Comparison of ENCODE assay signal across 8 cellular contexts in genomic region chr10:69092959-69093850, GRCh38. TPM values are rescaled to one million over a fixed set of nuclear protein-coding genes. Genes with fewer than 3 reads are reported as not detected.
DNase-seq lines count a peak whose midpoint lies in the region; ATAC-seq and TF ChIP-seq lines count a peak whose summit lies in the region.

No MANE protein-coding gene starts in this region.

- intact Hi-C loops in OCI-LY7 (cut with micrococcal nuclease; ENCODE audit: unreplicated experiment) (loop anchor here (1.0 to 5.0 kb wide), 3 partner anchors 88 to 129 kb away; partner anchors contain the start of genes HKDC1 and KIFBP), esophagus squamous epithelium (cut with DNase I) (loop anchor here (10.0 kb wide), 1 partner anchor 88 kb away; no protein-coding TSS in a partner anchor)

- H3K9me2 ChIP-seq in OCI-LY7 (ENCODE audit: insufficient read depth, low read length): no peaks in the 10 kb centered on the region

- H3K4me1 ChIP-seq in OCI-LY7 (ENCODE audit: insufficient read depth, low read length, poor library complexity, severe bottlenecking): peaks cover 17% of the 10 kb centered on the region
- peaks cover 0 to 7% (median 0%) of the 10 kb centered on the region in 3 donors for H3K4me1 ChIP-seq in esophagus squamous epithelium

- no peak for TF ChIP-seq POLR2A in esophagus squamous epithelium (IDR thresholded peaks at IDR 0.05)

- H3K27ac ChIP-seq in OCI-LY7 (ENCODE audit: low read depth, low read length, poor library complexity, severe bottlenecking) (no peak overlapping the region), esophagus squamous epithelium (peak overlapping the region in 2 of 4 donors; percentile 16 to 53)

- no peak for TF ChIP-seq EP300 in Ishikawa (IDR thresholded peaks at IDR 0.05; ENCODE audit: borderline replicate concordance)

- H3K4me3 ChIP-seq in GM06990 (replicated peaks; ENCODE audit: low read depth, low read length) (peak overlapping the region; percentile 1; the same call in 1 of the 2 replicates), OCI-LY7 (ENCODE audit: low read depth, low read length, poor library complexity, severe bottlenecking) (no peak overlapping the region), esophagus squamous epithelium (peak overlapping the region in 1 of 4 donors; percentile 9)

- POLR2A ChIA-PET in OCI-LY7 (lab: Charles Lee): interaction anchor here (0.6 to 1.1 kb wide), 4 partner anchors 18 to 138 kb away, joined by 3 to 7 read pairs (median 6); no protein-coding TSS in a partner anchor

- H4K20me1 ChIP-seq in OCI-LY7 (ENCODE audit: insufficient read depth, low read length): no peaks in the 10 kb centered on the region

- no peak overlapping the region for H3K27ac Mint-ChIP-seq in nephron
- peak overlapping the region; percentile 1 for H3K27ac Mint-ChIP-seq in stimulated activated naive CD8-positive, alpha-beta T cell treated with anti-CD3 and anti-CD28 coated beads, Interleukin-15, Interleukin-2, amounts not matched to agents 100 ng/mL and 50 ng/mL, for 24 hours

- TF ChIP-seq RAD21 in Ishikawa (IDR thresholded peaks at IDR 0.05; ENCODE audit: low read depth): peak; percentile 89

- peaks cover 4% of the 10 kb centered on the region; the same call in 1 of the 2 replicates for H3K79me2 ChIP-seq in OCI-LY7 (ENCODE audit: insufficient read depth, low read depth, low read length)

- H3K27me3 Mint-ChIP-seq in nephron (ENCODE audit: low read depth): no peaks in the 10 kb centered on the region
- no peaks in the 10 kb centered on the region for H3K27me3 Mint-ChIP-seq in stimulated activated naive CD8-positive, alpha-beta T cell treated with anti-CD3 and anti-CD28 coated beads, Interleukin-15, Interleukin-2, amounts not matched to agents 100 ng/mL and 50 ng/mL, for 24 hours

- TF ChIP-seq CTCF in GM06990 (IDR thresholded peaks at IDR 0.05; ENCODE audit: insufficient read depth, low read length, poor library complexity, severe bottlenecking) (peak; percentile 61), OCI-LY7 (conservative IDR thresholded peaks at IDR 0.05; ENCODE audit: low read length) (peak; percentile 89), esophagus squamous epithelium (IDR thresholded peaks at IDR 0.05) (peak; percentile 53 to 88 (median 81)), nephron (IDR thresholded peaks at IDR 0.05; ENCODE audit: unreplicated experiment in 3 of 3) (peak; percentile 67 to 77 (median 69))

- no peaks in the 10 kb centered on the region for H3K9me3 Mint-ChIP-seq in nephron
- H3K9me3 Mint-ChIP-seq in stimulated activated naive CD8-positive, alpha-beta T cell treated with anti-CD3 and anti-CD28 coated beads, Interleukin-15, Interleukin-2, amounts not matched to agents 100 ng/mL and 50 ng/mL, for 24 hours: no peaks in the 10 kb centered on the region

- no peaks in the 10 kb centered on the region for H3K9me3 ChIP-seq in OCI-LY7 (ENCODE audit: low read length)
- H3K9me3 ChIP-seq in esophagus squamous epithelium: no peaks in the 10 kb centered on the region

- H3K4me1 Mint-ChIP-seq in nephron: no peaks in the 10 kb centered on the region
- H3K4me1 Mint-ChIP-seq in stimulated activated naive CD8-positive, alpha-beta T cell treated with anti-CD3 and anti-CD28 coated beads, Interleukin-15, Interleukin-2, amounts not matched to agents 100 ng/mL and 50 ng/mL, for 24 hours (ENCODE audit: low read depth): peaks cover 81% of the 10 kb centered on the region

- no TSS peak for BruUV-seq in OCI-LY7 (replicated peaks; lab: Mats Ljungman, UMichigan)

- CTCF ChIA-PET in OCI-LY7 (lab: Charles Lee; ENCODE audit: unreplicated experiment): no interaction called here

- DNase-seq in GM06990 (ENCODE audit: extremely low read depth, insufficient read length) (no peak), OCI-LY7 (ENCODE audit: low spot score) (peak; percentile 85), activated T-cell treated with anti-CD3 and anti-CD28 coated beads for 24 hours (ENCODE audit: low read depth) (peak; percentile 74), esophagus squamous epithelium (lab: John Stamatoyannopoulos, UW) (peak; percentile 25)

- ATAC-seq in GM21367 (IDR thresholded peaks at IDR 0.05; ENCODE audit: unreplicated experiment): no peak

- H3K36me3 ChIP-seq in GM06990 (ENCODE audit: control insufficient read depth, insufficient read depth, low read length) (peaks cover 10% of the 10 kb centered on the region), OCI-LY7 (ENCODE audit: insufficient read depth, low read length) (no peaks in the 10 kb centered on the region), esophagus squamous epithelium (peaks cover 0 to 4% (median 0%) of the 10 kb centered on the region in 3 donors)

- H2AFZ ChIP-seq in OCI-LY7 (ENCODE audit: low read length): peak overlapping the region; percentile 23; the same call in 1 of the 2 replicates

- H3K27me3 ChIP-seq in GM06990 (replicated peaks; ENCODE audit: control insufficient read depth, insufficient read depth, low read length) (no peaks in the 10 kb centered on the region), esophagus squamous epithelium (no peaks in the 10 kb centered on the region)

- no peaks in the 10 kb centered on the region for H3K36me3 Mint-ChIP-seq in nephron (ENCODE audit: low read depth)
- H3K36me3 Mint-ChIP-seq in stimulated activated naive CD8-positive, alpha-beta T cell treated with anti-CD3 and anti-CD28 coated beads, Interleukin-15, Interleukin-2, amounts not matched to agents 100 ng/mL and 50 ng/mL, for 24 hours (ENCODE audit: low read depth): peaks cover 59% of the 10 kb centered on the region

- WGBS in esophagus squamous epithelium, 2 donors: 34 to 37% methylated on average over 17 of the region's 17 CpGs

- H3K4me2 ChIP-seq in OCI-LY7 (ENCODE audit: low read length): no peak overlapping the region

- H3K4me3 Mint-ChIP-seq in nephron: no peak overlapping the region
- peak overlapping the region; percentile 42 for H3K4me3 Mint-ChIP-seq in stimulated activated naive CD8-positive, alpha-beta T cell treated with anti-CD3 and anti-CD28 coated beads, Interleukin-15, Interleukin-2, amounts not matched to agents 100 ng/mL and 50 ng/mL, for 24 hours

TF ChIP-seq in Ishikawa, 13 proteins besides CTCF, POLR2A, EP300 and RAD21:
- no peak for TF ChIP-seq TAF1 (IDR thresholded peaks at IDR 0.05; ENCODE audit: low read depth)
- no peak for TF ChIP-seq EGR1 (IDR thresholded peaks at IDR 0.05)
- TF ChIP-seq, protein P1, sequence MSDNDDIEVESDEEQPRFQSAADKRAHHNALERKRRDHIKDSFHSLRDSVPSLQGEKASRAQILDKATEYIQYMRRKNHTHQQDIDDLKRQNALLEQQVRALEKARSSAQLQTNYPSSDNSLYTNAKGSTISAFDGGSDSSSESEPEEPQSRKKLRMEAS (IDR thresholded peaks at IDR 0.05): no peak
- no peak for TF ChIP-seq TCF12 (IDR thresholded peaks at IDR 0.05; ENCODE audit: low read depth)
- no peak for TF ChIP-seq ZBTB7A (IDR thresholded peaks at IDR 0.05; ENCODE audit: low read depth)
- TF ChIP-seq USF1 (IDR thresholded peaks at IDR 0.05): no peak
- no peak for TF ChIP-seq TEAD4 (IDR thresholded peaks at IDR 0.05)
- TF ChIP-seq NFIC (IDR thresholded peaks at IDR 0.05): no peak
- no peak for TF ChIP-seq CEBPB (IDR thresholded peaks at IDR 0.05)
- TF ChIP-seq FOXM1 (IDR thresholded peaks at IDR 0.05; ENCODE audit: borderline replicate concordance, low read depth): no peak
- no peak for TF ChIP-seq CREB1 (IDR thresholded peaks at IDR 0.05; ENCODE audit: low read depth)

RNA-seq across cellular contexts. Expression of gene SRGN, which starts 5.3 kb away (rescaled TPM):
- total RNA-seq in OCI-LY7 (2014; rRNA removed; shearing (Covaris generic)): 15.1 and 16.3 TPM in 2 replicates
- total RNA-seq in OCI-LY7 (2022) (5.8 and 9.1 TPM in 2 replicates), esophagus squamous epithelium (10 to 100 TPM in 3 of 4 donors, 1 to 10 TPM in 1; 3.5 to 64.1 (median 37.9) TPM)

RNA-seq across cellular contexts. Expression of gene VPS26A, which starts 30.8 kb away (rescaled TPM):
- 9.9 and 10.0 TPM in 2 replicates for total RNA-seq in OCI-LY7 (2014; rRNA removed; shearing (Covaris generic))
- 33.6 and 41.7 TPM in 2 replicates for total RNA-seq in OCI-LY7 (2022)
- 10 to 100 TPM; 31.5 to 43.1 (median 37.4) TPM for total RNA-seq in esophagus squamous epithelium
